Comparison of ENCODE assay signal across 29 cellular contexts in the genomic region with DNA sequence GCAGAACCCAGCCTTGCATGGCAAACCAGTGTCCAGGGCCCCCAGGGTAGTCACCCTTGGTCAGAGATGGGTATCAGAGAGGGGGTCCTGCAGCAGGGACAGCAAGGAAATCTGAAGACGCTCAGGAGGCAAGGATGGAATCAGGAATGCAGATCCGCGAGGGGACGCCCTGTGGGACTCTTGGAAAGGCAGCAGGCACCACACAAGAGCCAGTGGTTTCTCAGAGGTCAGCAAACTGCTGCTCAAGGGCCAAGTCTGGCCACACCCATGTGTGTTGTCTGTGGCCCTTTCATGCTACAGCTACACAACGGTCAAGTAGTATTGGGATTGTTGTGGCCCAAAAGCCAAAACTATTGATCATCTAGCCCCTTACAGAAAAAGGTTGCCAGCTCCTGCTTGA.
"Had no signal": no experiment of that assay in that cellular context is flagged by ENCODE, and none has a peak within 500 bp of the region (broad histone marks: within the 10 kb centered on the region; RNA-seq: fewer than 3 reads in every experiment).

No MANE protein-coding gene starts in this region.

- H3K4me3 Mint-ChIP-seq: immature natural killer cell; naive thymus-derived CD8-positive, alpha-beta T cell; nephron; neural progenitor cell; stimulated activated memory B cell treated with anti-CD40 and anti-IgM and Interleukin-4, amounts not matched to agents 10 μg/mL and 1 μg/mL and 100 μg/mL, for 72 hours had no signal

- H3K36me3 ChIP-seq: left lung, lower lobe of right lung, neural progenitor cell, neutrophil, ovary, right atrium auricular region, right lobe of liver, stomach, tibial artery, upper lobe of right lung had no signal

- H3K4me1 ChIP-seq: left lung, lower lobe of right lung, neural progenitor cell, right atrium auricular region, right lobe of liver, stomach, testis, tibial artery, upper lobe of right lung had no signal

- H3K9ac ChIP-seq: neural progenitor cell had no signal

- H3K4me3 ChIP-seq: left lung, lower lobe of right lung, neural progenitor cell, ovary, right atrium auricular region, right lobe of liver, smooth muscle cell, stomach, testis, tibial artery, upper lobe of right lung had no signal

- H3K4me2 ChIP-seq: neural progenitor cell, smooth muscle cell had no signal

- H3K9me3 ChIP-seq: left lung, lower lobe of right lung, neutrophil, ovary, right atrium auricular region, right lobe of liver, stomach, testis, tibial artery, upper lobe of right lung had no signal

- FAIRE-seq: islet of Langerhans, kidney had no signal

- H3K27me3 ChIP-seq: left lung, neural progenitor cell, ovary, right atrium auricular region, right lobe of liver, stomach, testis, tibial artery, upper lobe of right lung had no signal

- H3K36me3 Mint-ChIP-seq: naive thymus-derived CD8-positive, alpha-beta T cell; stimulated activated memory B cell treated with anti-CD40 and anti-IgM and Interleukin-4, amounts not matched to agents 10 μg/mL and 1 μg/mL and 100 μg/mL, for 72 hours had no signal

- H2AFZ ChIP-seq: neural progenitor cell had no signal

- ATAC-seq: left colon; left lung; lower lobe of right lung; naive thymus-derived CD8-positive, alpha-beta T cell; right lobe of liver; stimulated activated memory B cell treated with anti-CD40 and anti-IgM and Interleukin-4, amounts not matched to agents 10 μg/mL and 1 μg/mL and 100 μg/mL, for 72 hours; upper lobe of right lung had no signal

- DNase-seq: hypothalamus; immature natural killer cell; kidney; left colon; left lung; lower lobe of right lung; mammary epithelial cell; mesenchymal stem cell; naive thymus-derived CD8-positive, alpha-beta T cell; occipital lobe; ovary; right lobe of liver; stimulated activated CD4-positive, alpha-beta T cell treated with anti-CD3 and anti-CD28 coated beads, Interleukin-1b, Interleukin-23, amount 100 ng/mL, for 48 hours; stimulated activated CD4-positive, alpha-beta T cell treated with anti-CD3 and anti-CD28 coated beads, Interleukin-2, amount 100 ng/mL, for 48 hours; stimulated activated CD4-positive, alpha-beta T cell treated with anti-CD3 and anti-CD28 coated beads, Interleukin-4, amount 100 ng/mL, for 4 hours; stimulated activated CD8-positive, alpha-beta memory T cell treated with anti-CD3 and anti-CD28 coated beads, Interleukin-4, amount 100 ng/mL, for 48 hours; stimulated activated naive CD4-positive, alpha-beta T cell treated with Interleukin-2 at 50 U/mL for 16 hours; stomach; testis; tibial artery; upper lobe of right lung had no signal

- H3K4me1 Mint-ChIP-seq: immature natural killer cell; naive thymus-derived CD8-positive, alpha-beta T cell; nephron; neural progenitor cell; stimulated activated memory B cell treated with anti-CD40 and anti-IgM and Interleukin-4, amounts not matched to agents 10 μg/mL and 1 μg/mL and 100 μg/mL, for 72 hours had no signal

- H3K27ac ChIP-seq: left lung, lower lobe of right lung, neural progenitor cell, neutrophil, ovary, right atrium auricular region, right lobe of liver, stomach, testis, tibial artery, upper lobe of right lung had no signal

- H3K27me3 Mint-ChIP-seq: progenitor cell of endocrine pancreas; stimulated activated memory B cell treated with anti-CD40 and anti-IgM and Interleukin-4, amounts not matched to agents 10 μg/mL and 1 μg/mL and 100 μg/mL, for 72 hours had no signal

- H3K9me3 Mint-ChIP-seq: immature natural killer cell; naive thymus-derived CD8-positive, alpha-beta T cell; nephron; neural progenitor cell; stimulated activated memory B cell treated with anti-CD40 and anti-IgM and Interleukin-4, amounts not matched to agents 10 μg/mL and 1 μg/mL and 100 μg/mL, for 72 hours had no signal

- H3K27ac Mint-ChIP-seq: immature natural killer cell; naive thymus-derived CD8-positive, alpha-beta T cell; nephron; neural progenitor cell; progenitor cell of endocrine pancreas; stimulated activated memory B cell treated with anti-CD40 and anti-IgM and Interleukin-4, amounts not matched to agents 10 μg/mL and 1 μg/mL and 100 μg/mL, for 72 hours had no signal
